Comparison of ENCODE assay signal across 10 cellular contexts in the genomic region with DNA sequence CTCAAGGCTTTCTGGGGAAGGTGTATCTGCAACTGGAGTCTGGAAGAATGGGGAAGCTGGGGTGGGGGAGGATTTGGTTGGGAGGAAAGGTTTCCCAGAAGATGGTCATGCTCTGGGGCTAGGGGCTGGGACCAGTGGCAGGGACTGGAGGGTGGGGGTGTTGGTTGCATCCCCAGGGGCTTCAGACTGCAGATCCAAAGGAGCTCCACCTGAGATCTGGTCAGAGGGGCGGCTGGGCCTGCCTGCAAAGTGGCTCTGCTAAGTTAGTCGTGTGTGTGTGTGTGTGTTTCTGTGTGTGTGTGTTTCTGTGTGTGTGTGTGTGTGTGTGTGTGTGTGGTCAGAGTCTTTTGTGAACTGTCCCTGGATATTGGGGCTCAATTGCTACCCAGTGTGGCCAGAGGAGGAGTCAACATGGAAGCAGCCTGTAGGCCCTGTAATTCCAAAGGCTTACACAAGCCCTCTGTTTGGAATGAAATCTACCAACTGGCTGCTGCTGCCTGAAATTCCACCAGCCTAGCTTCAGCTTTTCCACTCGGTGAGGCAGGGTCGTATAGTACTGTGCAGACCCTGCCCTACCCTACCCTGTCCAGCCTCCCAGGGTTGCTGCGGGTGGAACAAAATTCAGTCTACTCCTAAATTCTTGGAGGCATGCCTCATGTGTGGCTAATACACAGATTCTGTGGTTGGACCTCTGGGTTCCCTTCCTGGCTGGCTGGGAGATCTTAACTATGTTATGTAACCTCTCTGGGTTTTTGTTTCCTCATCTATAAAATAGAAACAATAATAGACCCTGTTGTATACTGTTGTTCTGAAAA. TPM values are rescaled to one million over a fixed set of nuclear protein-coding genes. Genes with fewer than 3 reads are reported as not detected.
DNase-seq lines count a peak whose midpoint lies in the region; ATAC-seq and TF ChIP-seq lines count a peak whose summit lies in the region.
"Had no signal": no experiment of that assay in that cellular context is flagged by ENCODE, and none has a peak within 500 bp of the region (broad histone marks: within the 10 kb centered on the region; RNA-seq: fewer than 3 reads in every experiment).

No MANE protein-coding gene starts in this region.

- TF ChIP-seq POLR2A in uterus (IDR thresholded peaks at IDR 0.05), result no peak

- ATAC-seq in heart right ventricle, result no peak

- intact Hi-C loops in heart right ventricle (cut with DNase I), result loop anchor here in 2 of 10 donors (5.0 kb wide), 1 partner anchor 36 kb away; no protein-coding TSS in a partner anchor
- intact Hi-C loops in cardiac septum (cut with DNase I), result loop anchor here (2.0 kb wide), 1 partner anchor 13 kb away; a partner anchor contains a TSS
- intact Hi-C loops in uterus (cut with DNase I; ENCODE audit: low total_unique reads), result no loop called here

- H3K4me3 ChIP-seq in heart right ventricle (peak overlapping the region in 9 of 10 donors; percentile 64 to 99 (median 89)), muscle layer of duodenum (ENCODE audit: low read depth in 1 of 2, low read length in 2 of 2) (no peak overlapping the region), uterus (no peak overlapping the region)

- H3K9me3 ChIP-seq in heart right ventricle, result no peaks in the 10 kb centered on the region
- H3K9me3 ChIP-seq in muscle layer of duodenum (ENCODE audit: control insufficient read depth in 1 of 2, low read length in 2 of 2), result no peaks in the 10 kb centered on the region
- H3K9me3 ChIP-seq in uterus, result no peaks in the 10 kb centered on the region

- H3K27ac ChIP-seq in heart right ventricle (peak overlapping the region; percentile 94 to 100 (median 98)), cingulate gyrus (ENCODE audit: low read depth, low read length) (peak overlapping the region; percentile 8), muscle layer of duodenum (ENCODE audit: low read length) (peak overlapping the region; percentile 89), uterus (peak overlapping the region; percentile 55 to 90)

- DNase-seq in heart right ventricle (no peak), cardiac septum (ENCODE audit: low spot score) (no peak), uterus (no peak), HPDE6-E6E7 (ENCODE audit: extremely low spot score) (no peak), G401 (ENCODE audit: low spot score) (no peak)
- DNase-seq in stimulated activated CD4-positive, alpha-beta T cell treated with anti-CD3 and anti-CD28 coated beads, Interleukin-12 subunit alpha, Interleukin-12 subunit beta, amount 100 ng/mL, for 4 hours, result no peak
- DNase-seq: ACHN, SHP77 had no signal

- H3K27me3 ChIP-seq in heart right ventricle, result peaks cover 0 to 20% (median 0%) of the 10 kb centered on the region in 7 donors
- no peaks in the 10 kb centered on the region for H3K27me3 ChIP-seq in muscle layer of duodenum (ENCODE audit: low read depth, low read length)
- no peaks in the 10 kb centered on the region for H3K27me3 ChIP-seq in uterus

- H3K4me1 ChIP-seq in heart right ventricle, result peaks cover 39 to 89% (median 82%) of the 10 kb centered on the region in 9 donors
- peaks cover 25 to 64% of the 10 kb centered on the region in 2 donors for H3K4me1 ChIP-seq in muscle layer of duodenum (ENCODE audit: control insufficient read depth in 1 of 2, insufficient read depth in 2 of 2, low read length in 2 of 2)
- H3K4me1 ChIP-seq in uterus, result peaks cover 2 to 11% of the 10 kb centered on the region in 2 donors

- in situ Hi-C loops in G401 (cut with HindIII; ENCODE audit: low sequenced_read_pairs), result no loop called here

- H3K36me3 ChIP-seq in heart right ventricle (peaks cover 0 to 35% (median 0%) of the 10 kb centered on the region in 9 donors), muscle layer of duodenum (ENCODE audit: control insufficient read depth in 1 of 2, insufficient read depth in 2 of 2, low read length in 2 of 2) (no peaks in the 10 kb centered on the region), uterus (no peaks in the 10 kb centered on the region)

- WGBS in heart right ventricle, 2 donors, result 38 to 51% methylated on average over 5 of the region's 5 CpGs

- no peak for TF ChIP-seq CTCF in heart right ventricle (IDR thresholded peaks at IDR 0.05)
- TF ChIP-seq CTCF in uterus (IDR thresholded peaks at IDR 0.05), result no peak

RNA-seq across cellular contexts. Expression of a gene that starts 12.5 kb away (rescaled TPM):
- total RNA-seq in heart right ventricle, result 100 to 1,000 TPM; 589 to 777 (median 703) TPM
- 100 to 1,000 TPM; 129 to 344 TPM for polyA plus RNA-seq in heart right ventricle
- 829 TPM for total RNA-seq in cardiac septum
- total RNA-seq in uterus, result 100 to 1,000 TPM in 1 of 4 donors, 10 to 100 TPM in 1, 1 to 10 TPM in 2; 3.6 to 146 (median 10.6) TPM
- total RNA-seq in G401 (2014; rRNA removed; shearing (Covaris generic)), result 2.7 and 3.6 TPM in 2 replicates

RNA-seq across cellular contexts. Expression of a gene that starts 33.1 kb away (rescaled TPM):
- total RNA-seq in heart right ventricle, result 10 to 100 TPM in 2 of 10 donors, 1 to 10 TPM in 8; 4.5 to 12.2 (median 6.0) TPM
- polyA plus RNA-seq in heart right ventricle, result 1 to 10 TPM in 1 of 2 donors, under 1 TPM in 1; 0.91 to 4.1 TPM
- 10.0 TPM for total RNA-seq in cardiac septum
- total RNA-seq in uterus, result 10 to 100 TPM in 1 of 4 donors, 1 to 10 TPM in 2, not detected in 1; 3.2 to 69.1 (median 3.4) TPM
- total RNA-seq in G401 (2014; rRNA removed; shearing (Covaris generic)), result not detected in 2 replicates

Comparison
In these comparisons a context has a peak if more than half of its experiments do, and no peak if none do; other contexts are left out.
1. H3K27ac ChIP-seq: peak in every context shown above with its lines; median percentile 98 in heart right ventricle; 89 in muscle layer of duodenum; 72 in uterus; 8 in cingulate gyrus.
2. H3K4me3 ChIP-seq: peak in heart right ventricle (9 of 10); none in muscle layer of duodenum (0 of 2) and uterus (0 of 2).